23 cellular contexts compared by ENCODE assay signal in the genomic region with DNA sequence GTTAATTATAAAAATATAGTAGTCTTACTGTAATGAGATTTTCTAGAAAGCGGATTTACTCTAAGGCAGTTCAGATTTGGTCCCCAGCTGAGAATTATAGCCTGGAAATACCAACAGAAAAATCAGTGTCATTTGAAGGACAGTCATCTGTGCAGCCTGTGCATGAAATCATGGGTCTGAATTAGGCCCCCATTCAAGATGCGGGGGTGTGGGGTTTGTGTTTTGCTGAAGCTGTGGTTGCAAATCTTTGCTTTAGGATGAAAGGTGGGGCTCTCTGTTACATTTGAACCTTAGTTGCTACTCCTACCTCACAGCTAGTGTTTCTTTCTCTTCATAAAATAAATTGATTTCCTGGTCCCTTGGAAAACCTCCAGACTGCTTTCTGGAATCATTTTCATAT. TPM values are rescaled to one million over a fixed set of nuclear protein-coding genes. Genes with fewer than 3 reads are reported as not detected.
DNase-seq lines count a peak whose midpoint lies in the region; FAIRE-seq and TF ChIP-seq lines count a peak whose summit lies in the region.
"Had no signal": no experiment of that assay in that cellular context is flagged by ENCODE, and none has a peak within 500 bp of the region (broad histone marks: within the 10 kb centered on the region; RNA-seq: fewer than 3 reads in every experiment).

No MANE protein-coding gene starts in this region.

- H3K27me3 Mint-ChIP-seq in nephron progenitor cell (ENCODE audit: low read depth, poor library complexity) = no peaks in the 10 kb centered on the region

- DNase-seq in NCI-H82 (lab: John Stamatoyannopoulos, UW) (peak; percentile 60), NCI-H82 treated with DMSO at 0.1 percent for 48 hours (lab: John Stamatoyannopoulos, UW; ENCODE audit: unreplicated experiment) (no peak), fibroblast of peridontal ligament (ENCODE audit: extremely low read depth) (peak; percentile 39), nephron progenitor cell (no peak), vagina (ENCODE audit: extremely low spot score in 2 of 2) (no peak), putamen (ENCODE audit: low spot score) (no peak), D721Med (ENCODE audit: insufficient read length, low spot score) (no peak), GM03348 (ENCODE audit: low spot score) (no peak)
- DNase-seq: 8988T; CD4-positive, CD25-positive, alpha-beta regulatory T cell; H9; HFFc6; KBM-7; MV-4-11; NCI-H1105; NCI-H1436 treated with DMSO at 0.1 percent for 48 hours; NCI-H187 treated with DMSO at 0.1 percent for 48 hours; NCI-H446 treated with DMSO at 0.1 percent for 48 hours; NCI-H526 treated with DMSO at 0.1 percent for 48 hours; SIG-M5; SK-N-SH had no signal

- intact Hi-C loops in vagina (cut with DNase I) = no loop called here

- no peaks in the 10 kb centered on the region for H3K9me3 ChIP-seq in vagina

- no peak for FAIRE-seq in D721Med (lab: Jason Lieb, UNC)

- no peak for TF ChIP-seq CTCF in nephron progenitor cell (IDR thresholded peaks at IDR 0.05)
- TF ChIP-seq CTCF in vagina (IDR thresholded peaks at IDR 0.05) = no peak
- TF ChIP-seq CTCF in D721Med (IDR thresholded peaks at IDR 0.05; ENCODE audit: insufficient read depth, missing control alignments) = no peak

- no peak overlapping the region for H3K4me3 Mint-ChIP-seq in nephron progenitor cell
- H3K4me3 Mint-ChIP-seq: CD4-positive, CD25-positive, alpha-beta regulatory T cell; GM23338; H9; HFFc6 had no signal

- H3K4me1 Mint-ChIP-seq in nephron progenitor cell = peaks cover 62% of the 10 kb centered on the region

- H3K27ac ChIP-seq in vagina = peak overlapping the region; percentile 62
- H3K27ac ChIP-seq: BLaER1 had no signal

- peak overlapping the region; percentile 54 for H3K27ac Mint-ChIP-seq in nephron progenitor cell
- H3K27ac Mint-ChIP-seq: GM23338, H9, HFFc6 had no signal

- peaks cover 29% of the 10 kb centered on the region for H3K36me3 Mint-ChIP-seq in nephron progenitor cell (ENCODE audit: low read depth)

- H3K9me3 Mint-ChIP-seq in nephron progenitor cell = peaks cover 34% of the 10 kb centered on the region

- no peaks in the 10 kb centered on the region for H3K27me3 ChIP-seq in vagina
- H3K27me3 ChIP-seq: BLaER1 had no signal

- no peak for TF ChIP-seq POLR2A in vagina (IDR thresholded peaks at IDR 0.05)

- H3K36me3 ChIP-seq in vagina = no peaks in the 10 kb centered on the region

- no peak overlapping the region for H3K4me3 ChIP-seq in vagina
- H3K4me3 ChIP-seq: BLaER1, GM23338 had no signal

- peaks cover 45% of the 10 kb centered on the region for H3K4me1 ChIP-seq in vagina

RNA-seq across cellular contexts. Expression of gene ABL1, which starts 4.9 kb away (rescaled TPM):
- total RNA-seq in vagina = 68.5 TPM

Comparison
In these comparisons a context has a peak if more than half of its experiments do, and no peak if none do; other contexts are left out.
1. DNase-seq: peak in NCI-H82 (single experiment) and fibroblast of peridontal ligament (single experiment); none in NCI-H82 treated with DMSO at 0.1 percent for 48 hours (single experiment), nephron progenitor cell (single experiment), vagina (0 of 2), putamen (single experiment), D721Med (single experiment) and GM03348 (single experiment).